Comparison of ENCODE assay signal across 1 cellular context in the genomic region with DNA sequence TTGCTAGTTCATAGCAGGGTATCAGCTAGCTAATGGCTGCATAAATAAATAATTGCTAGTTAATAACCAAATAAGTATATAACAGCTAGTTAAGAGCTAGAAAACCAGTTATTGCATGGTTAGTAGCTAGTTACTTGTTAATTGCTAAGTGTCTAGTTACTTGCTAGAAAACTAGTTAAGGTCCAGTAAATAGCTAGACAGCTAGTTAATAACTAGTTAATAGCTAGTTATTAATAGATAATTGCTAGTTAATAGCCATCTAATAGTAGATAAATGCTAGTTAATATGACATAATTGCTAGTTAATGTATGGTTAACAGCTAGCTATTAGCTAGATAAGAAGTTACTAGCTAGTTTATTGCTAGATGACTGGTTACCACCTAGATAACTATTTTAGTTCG.
TF ChIP-seq lines count a peak whose summit lies in the region.

No MANE protein-coding gene starts in this region.

TF ChIP-seq in A549, 52 proteins besides CTCF, POLR2A, EP300 and RAD21 (continued from another document):
- TF ChIP-seq, protein P1, sequence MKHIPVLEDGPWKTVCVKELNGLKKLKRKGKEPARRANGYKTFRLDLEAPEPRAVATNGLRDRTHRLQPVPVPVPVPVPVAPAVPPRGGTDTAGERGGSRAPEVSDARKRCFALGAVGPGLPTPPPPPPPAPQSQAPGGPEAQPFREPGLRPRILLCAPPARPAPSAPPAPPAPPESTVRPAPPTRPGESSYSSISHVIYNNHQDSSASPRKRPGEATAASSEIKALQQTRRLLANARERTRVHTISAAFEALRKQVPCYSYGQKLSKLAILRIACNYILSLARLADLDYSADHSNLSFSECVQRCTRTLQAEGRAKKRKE (CRISPR knock-in tag; IDR thresholded peaks at IDR 0.05; ENCODE audit: low read depth), result no peak
